Comparison of ENCODE assay signal across 21 cellular contexts in genomic region chr5:179373961-179374505, GRCh38. TPM values are rescaled to one million over a fixed set of nuclear protein-coding genes. Genes with fewer than 3 reads are reported as not detected.
"Had no signal": no experiment of that assay in that cellular context is flagged by ENCODE, and none has a peak within 500 bp of the region (broad histone marks: within the 10 kb centered on the region; RNA-seq: fewer than 3 reads in every experiment).

No MANE protein-coding gene starts in this region.

- H3K4me3 ChIP-seq: lung, prostate gland, right atrium auricular region, skin epidermis, upper lobe of right lung had no signal

- H3K27ac ChIP-seq: epithelial cell of prostate, foreskin keratinocyte, prostate gland, right atrium auricular region, skin epidermis, upper lobe of right lung had no signal

- ATAC-seq: foreskin keratinocyte, left lobe of liver, upper lobe of right lung had no signal

- H3K36me3 Mint-ChIP-seq: activated naive CD4-positive, alpha-beta T cell treated with anti-CD3 and anti-CD28 coated beads, Interleukin-2, amount 50 U/mL, for 24 hours had no signal

- H3K27me3 ChIP-seq: foreskin keratinocyte, right atrium auricular region, upper lobe of right lung had no signal

- H3K9me3 Mint-ChIP-seq: activated naive CD4-positive, alpha-beta T cell treated with anti-CD3 and anti-CD28 coated beads, Interleukin-2, amount 50 U/mL, for 24 hours; stimulated activated naive CD8-positive, alpha-beta T cell treated with anti-CD3 and anti-CD28 coated beads, Interleukin-15, Interleukin-2, amounts not matched to agents 100 ng/mL and 50 ng/mL, for 24 hours had no signal

- H3K9me3 ChIP-seq: prostate gland, right atrium auricular region, upper lobe of right lung had no signal

- H3K4me3 Mint-ChIP-seq: activated naive CD4-positive, alpha-beta T cell treated with anti-CD3 and anti-CD28 coated beads, Interleukin-2, amount 50 U/mL, for 24 hours; stimulated activated naive CD8-positive, alpha-beta T cell treated with anti-CD3 and anti-CD28 coated beads, Interleukin-15, Interleukin-2, amounts not matched to agents 100 ng/mL and 50 ng/mL, for 24 hours had no signal

- H3K4me1 ChIP-seq: foreskin keratinocyte, prostate gland, right atrium auricular region, upper lobe of right lung had no signal

- H3K36me3 ChIP-seq: prostate gland, right atrium auricular region, upper lobe of right lung had no signal

- H3K27me3 Mint-ChIP-seq: activated naive CD4-positive, alpha-beta T cell treated with anti-CD3 and anti-CD28 coated beads, Interleukin-2, amount 50 U/mL, for 24 hours; stimulated activated naive CD8-positive, alpha-beta T cell treated with anti-CD3 and anti-CD28 coated beads, Interleukin-15, Interleukin-2, amounts not matched to agents 100 ng/mL and 50 ng/mL, for 24 hours had no signal

- DNase-seq: activated CD4-positive, alpha-beta T cell treated with anti-CD3 and anti-CD28 coated beads, Interleukin-2, amount 50 U/mL, for 1 hour; activated CD4-positive, CD25-positive, alpha-beta regulatory T cell treated with anti-CD3 and anti-CD28 coated beads, Interleukin-2, amount 50 U/mL, for 72 hours; activated CD8-positive, alpha-beta memory T cell treated with anti-CD3 and anti-CD28 coated beads, Interleukin-2, amount 50 U/mL, for 4 hours; activated gamma-delta T cell; activated T-cell treated with anti-CD3 and anti-CD28 coated beads, Interleukin-2, amount 50 U/mL, for 48 hours; foreskin keratinocyte; midbrain; stimulated activated CD4-positive, alpha-beta T cell treated with anti-CD3 and anti-CD28 coated beads, Interleukin-15, amount 100 ng/mL, for 24 hours; stimulated activated CD4-positive, alpha-beta T cell treated with anti-CD3 and anti-CD28 coated beads, Interleukin-2, amount 100 ng/mL, for 48 hours; T1000; upper lobe of right lung had no signal

- H3K4me1 Mint-ChIP-seq: activated naive CD4-positive, alpha-beta T cell treated with anti-CD3 and anti-CD28 coated beads, Interleukin-2, amount 50 U/mL, for 24 hours had no signal

- H3K27ac Mint-ChIP-seq: activated naive CD4-positive, alpha-beta T cell treated with anti-CD3 and anti-CD28 coated beads, Interleukin-2, amount 50 U/mL, for 24 hours; stimulated activated naive CD8-positive, alpha-beta T cell treated with anti-CD3 and anti-CD28 coated beads, Interleukin-15, Interleukin-2, amounts not matched to agents 100 ng/mL and 50 ng/mL, for 24 hours had no signal

RNA-seq across cellular contexts. Expression of gene ADAMTS2, which starts 28.8 kb away (rescaled TPM):
- total RNA-seq: dermis microvascular lymphatic vessel endothelial cell; foreskin keratinocyte; T-helper 1 cell treated with Interleukin-12 subunit alpha and Interleukin-12 subunit beta and Interleukin-4 antibody, amounts not matched to agents 30 ng/mL and 1 ng/mL, for 36 hours had no signal
